8 cellular contexts compared by ENCODE assay signal in genomic region chr2:172437419-172438063, GRCh38. TPM values are rescaled to one million over a fixed set of nuclear protein-coding genes. Genes with fewer than 3 reads are reported as not detected.
DNase-seq lines count a peak whose midpoint lies in the region; ATAC-seq and TF ChIP-seq lines count a peak whose summit lies in the region.

No MANE protein-coding gene starts in this region.

- in situ Hi-C loops in KBM-7 (cut with MboI; ENCODE audit: low pct_unique_long_range_greater_than_20kb, low sequenced_read_pairs) = no loop called here

- H3K4me3 ChIP-seq in upper lobe of right lung = no peak overlapping the region

- no peaks in the 10 kb centered on the region for H3K9me3 Mint-ChIP-seq in HFFc6

- peak; percentile 28 for DNase-seq in stimulated activated CD4-positive, alpha-beta T cell treated with anti-CD3 and anti-CD28 coated beads, Interleukin-4, amount 100 ng/mL, for 24 hours
- no peak for DNase-seq in stimulated activated CD4-positive, alpha-beta T cell treated with anti-CD3 and anti-CD28 coated beads, Interleukin-4, amount 100 ng/mL, for 4 hours
- DNase-seq in KBM-7 (peak; percentile 73), upper lobe of right lung (no peak), HFFc6 (no peak), NCI-H2227 (lab: John Stamatoyannopoulos, UW; ENCODE audit: unreplicated experiment) (no peak), GM19240 (ENCODE audit: insufficient read length, low spot score) (no peak)
- DNase-seq in activated naive CD4-positive, alpha-beta T cell treated with anti-CD3 and anti-CD28 coated beads, Interleukin-2, amount 50 U/mL, for 16 hours = peak; percentile 22

- H3K36me3 Mint-ChIP-seq in HFFc6 (ENCODE audit: low read depth) = peaks cover 5% of the 10 kb centered on the region; the same call in 1 of the 2 replicates

- intact Hi-C loops in upper lobe of right lung (cut with DNase I) = no loop called here

- TF ChIP-seq CTCF in upper lobe of right lung (IDR thresholded peaks at IDR 0.05) = no peak
- TF ChIP-seq CTCF in HFFc6 (IDR thresholded peaks at IDR 0.05) = no peak

- H3K36me3 ChIP-seq in upper lobe of right lung = no peaks in the 10 kb centered on the region

- H3K4me1 ChIP-seq in upper lobe of right lung = peaks cover 62% of the 10 kb centered on the region

- H3K4me3 Mint-ChIP-seq in HFFc6 = no peak overlapping the region

- no peak overlapping the region for H3K27ac Mint-ChIP-seq in HFFc6

- H3K27ac ChIP-seq in upper lobe of right lung = peak overlapping the region; percentile 11

- peaks cover 5% of the 10 kb centered on the region for H3K4me1 Mint-ChIP-seq in HFFc6 (ENCODE audit: low read depth)

- no peaks in the 10 kb centered on the region; the same call in none of the 2 replicates for H3K27me3 Mint-ChIP-seq in HFFc6 (ENCODE audit: insufficient read depth)

- peaks cover 4% of the 10 kb centered on the region for H3K27me3 ChIP-seq in upper lobe of right lung

- no peaks in the 10 kb centered on the region for H3K9me3 ChIP-seq in upper lobe of right lung

- ATAC-seq in upper lobe of right lung = peak; percentile 51

RNA-seq across cellular contexts. Expression of gene ITGA6, which starts 10.2 kb away (rescaled TPM):
- 73.0 TPM for total RNA-seq in upper lobe of right lung
- 100 to 1,000 TPM; 143 to 270 (median 148) TPM for total RNA-seq in HFFc6 (2021; fragmentation: NEBNext Ultra II Directional; extraction: Animal tissue kit (Norgen Biotek cat#: 25700))

Comparison
In these comparisons a context has a peak if more than half of its experiments do, and no peak if none do; other contexts are left out.
1. DNase-seq: peak in stimulated activated CD4-positive, alpha-beta T cell treated with anti-CD3 and anti-CD28 coated beads, Interleukin-4, amount 100 ng/mL, for 24 hours (single experiment), KBM-7 (single experiment) and activated naive CD4-positive, alpha-beta T cell treated with anti-CD3 and anti-CD28 coated beads, Interleukin-2, amount 50 U/mL, for 16 hours (single experiment); none in stimulated activated CD4-positive, alpha-beta T cell treated with anti-CD3 and anti-CD28 coated beads, Interleukin-4, amount 100 ng/mL, for 4 hours (0 of 2), upper lobe of right lung (single experiment), HFFc6 (single experiment), NCI-H2227 (single experiment) and GM19240 (single experiment).